Comparison of ENCODE assay signal across 8 cellular contexts in the genomic region with DNA sequence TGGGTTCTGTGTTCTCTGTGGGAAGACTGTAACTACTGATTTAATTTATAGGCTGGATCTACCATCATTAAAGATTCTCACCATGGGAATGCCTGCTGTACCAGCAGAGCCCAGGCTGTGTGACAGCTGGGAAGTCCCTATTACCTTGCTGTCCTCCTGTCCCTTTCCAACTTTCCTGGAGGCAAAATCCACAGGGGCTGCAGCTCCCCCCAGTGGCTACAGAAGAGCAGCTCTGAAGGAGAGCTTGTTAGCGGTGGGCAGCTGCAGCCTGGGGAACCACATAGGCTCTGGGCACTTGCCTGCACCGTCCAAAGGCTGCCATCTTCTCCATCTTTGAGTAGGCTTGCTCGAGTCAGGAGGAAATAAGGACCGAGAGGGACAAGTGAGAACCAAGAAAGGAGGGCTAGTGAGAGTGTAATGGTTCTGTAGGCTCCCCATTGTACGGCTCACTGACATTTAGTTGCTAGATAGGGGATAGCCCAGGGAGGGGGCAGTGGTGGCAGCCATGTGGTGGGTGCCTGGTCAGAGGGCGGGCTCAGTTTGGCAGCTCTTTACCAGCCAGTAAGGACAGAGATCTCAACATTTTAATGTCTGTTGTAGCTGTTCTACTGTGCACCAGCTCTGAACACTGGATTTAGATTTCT.
DNase-seq lines count a peak whose midpoint lies in the region; ATAC-seq, FAIRE-seq and TF ChIP-seq lines count a peak whose summit lies in the region.

No MANE protein-coding gene starts in this region.

- no peak overlapping the region for H3K4me3 ChIP-seq in BJ (ENCODE audit: low read depth, low read length)
- H3K4me3 ChIP-seq in astrocyte of the spinal cord (ENCODE audit: low read depth, low read length), result no peak overlapping the region
- H3K4me3 ChIP-seq in small intestine (ENCODE audit: low read depth in 1 of 2, low read length in 2 of 2), result no peak overlapping the region

- CTCF ChIA-PET in BJ (lab: Yijun Ruan, JAX), result interaction anchor here (0.6 to 8.4 kb wide), 44 partner anchors 9 to 464 kb away, joined by 3 to 254 read pairs (median 4); partner anchors contain the start of gene LRRC1

- no peaks in the 10 kb centered on the region for H3K4me1 ChIP-seq in small intestine (ENCODE audit: control insufficient read depth in 2 of 2, insufficient read depth in 1 of 2, low read depth in 1 of 2, low read length in 1 of 2)

- POLR2A ChIA-PET in BJ (lab: Charles Lee), result interaction anchor here (1.0 kb wide), 1 partner anchor 161 kb away, joined by 5 read pairs; the partner anchor contains the start of gene LRRC1

- H3K36me3 ChIP-seq in BJ (ENCODE audit: control insufficient read depth, insufficient read depth, low read length) (no peaks in the 10 kb centered on the region), small intestine (ENCODE audit: control insufficient read depth in 2 of 2, insufficient read depth in 2 of 2, low read length in 2 of 2) (no peaks in the 10 kb centered on the region)

- TF ChIP-seq CTCF in BJ (IDR thresholded peaks at IDR 0.05; ENCODE audit: insufficient read depth, low read depth, low read length) (peak; percentile 94), astrocyte of the spinal cord (IDR thresholded peaks at IDR 0.05; ENCODE audit: low read depth, low read length) (peak; percentile 77)

- ATAC-seq in GM18907 (IDR thresholded peaks at IDR 0.05; ENCODE audit: unreplicated experiment) (peak; percentile 75), HG03378 (IDR thresholded peaks at IDR 0.05; ENCODE audit: unreplicated experiment) (peak; percentile 92)

- in situ Hi-C loops in astrocyte of the spinal cord (cut with HindIII; ENCODE audit: low sequenced_read_pairs), result no loop called here

- H3K27me3 ChIP-seq in BJ (ENCODE audit: control insufficient read depth, insufficient read depth, low read length), result peaks cover 3% of the 10 kb centered on the region; the same call in 1 of the 2 replicates
- no peaks in the 10 kb centered on the region for H3K27me3 ChIP-seq in small intestine (ENCODE audit: control insufficient read depth in 2 of 2, insufficient read depth in 2 of 2, low read length in 2 of 2)

- no peaks in the 10 kb centered on the region for H3K9me3 ChIP-seq in small intestine (ENCODE audit: control insufficient read depth, low read depth)

- FAIRE-seq in small intestine (lab: Jason Lieb, UNC), result no peak

- 28 to 34% (median 32%) methylated on average over 6 of the region's 6 CpGs for WGBS in small intestine, 3 donors

- H3K27ac ChIP-seq in small intestine (ENCODE audit: low read depth in 1 of 2, low read length in 1 of 2), result no peak overlapping the region

- DNase-seq in BJ (ENCODE audit: low read depth) (no peak), NCI-H510A treated with DMSO at 0.1 percent for 48 hours (lab: John Stamatoyannopoulos, UW) (peak; percentile 96), astrocyte of the spinal cord (ENCODE audit: low read depth, low spot score) (peak; percentile 48), hippocampal formation (lab: John Stamatoyannopoulos, UW) (peak; percentile 83 to 84), small intestine (peak; percentile 82)
- DNase-seq in stimulated activated CD4-positive, alpha-beta T cell treated with anti-CD3 and anti-CD28 coated beads, Interleukin-1b, Interleukin-23, amount 100 ng/mL, for 48 hours, result no peak

Comparison
In these comparisons a context has a peak if more than half of its experiments do, and no peak if none do; other contexts are left out.
1. DNase-seq: peak in NCI-H510A treated with DMSO at 0.1 percent for 48 hours (single experiment), astrocyte of the spinal cord (single experiment), hippocampal formation (2 of 2) and small intestine (single experiment); none in BJ (single experiment) and stimulated activated CD4-positive, alpha-beta T cell treated with anti-CD3 and anti-CD28 coated beads, Interleukin-1b, Interleukin-23, amount 100 ng/mL, for 48 hours (single experiment).